19 cellular contexts compared by ENCODE assay signal in the genomic region with DNA sequence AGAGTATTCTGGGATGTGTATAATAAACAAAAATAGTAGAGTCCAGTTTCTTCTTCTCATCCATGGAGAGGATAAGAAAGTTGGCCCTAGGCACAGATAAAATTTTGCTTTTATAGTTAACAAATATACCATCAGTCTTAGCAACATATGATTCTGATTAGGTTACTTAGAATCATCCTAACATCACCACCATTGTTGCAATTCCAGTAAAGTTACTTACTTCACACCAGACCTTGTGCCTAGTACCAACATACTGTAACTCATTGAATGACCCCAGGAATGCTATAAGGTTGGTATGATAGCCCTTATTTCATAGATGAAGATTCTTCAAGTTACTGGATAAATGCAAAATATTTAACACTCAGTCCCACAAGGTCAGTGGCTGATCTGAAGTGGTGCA.
DNase-seq lines count a peak whose midpoint lies in the region; ATAC-seq and TF ChIP-seq lines count a peak whose summit lies in the region.
"Had no signal": no experiment of that assay in that cellular context is flagged by ENCODE, and none has a peak within 500 bp of the region (broad histone marks: within the 10 kb centered on the region; RNA-seq: fewer than 3 reads in every experiment).

No MANE protein-coding gene starts in this region.

- POLR2A ChIA-PET in SK-N-SH (lab: Yijun Ruan, JAX) = no interaction called here

- no peak overlapping the region for H3K4me2 ChIP-seq in SK-N-SH

- H3K36me3 Mint-ChIP-seq in T-helper 17 cell (ENCODE audit: low read depth) = no peaks in the 10 kb centered on the region
- H3K36me3 Mint-ChIP-seq: CD4-positive, CD25-positive, alpha-beta regulatory T cell had no signal

- H3K4me3 Mint-ChIP-seq in T-helper 17 cell = no peak overlapping the region
- H3K4me3 Mint-ChIP-seq: HFFc6 had no signal

- H3K27me3 Mint-ChIP-seq in T-helper 17 cell = no peaks in the 10 kb centered on the region
- H3K27me3 Mint-ChIP-seq: CD4-positive, CD25-positive, alpha-beta regulatory T cell had no signal

- peaks cover 11% of the 10 kb centered on the region for H3K4me1 Mint-ChIP-seq in T-helper 17 cell

- no peak overlapping the region for H3K9ac ChIP-seq in SK-N-SH

- H3K36me3 ChIP-seq in SK-N-SH (replicated peaks in 1 of 2; ENCODE audit: control insufficient read depth in 1 of 2, insufficient read depth in 2 of 2, low read length in 1 of 2) = no peaks in the 10 kb centered on the region
- H3K36me3 ChIP-seq: BE2C had no signal

- no peaks in the 10 kb centered on the region for H3K9me2 ChIP-seq in SK-N-SH

- H3K9me3 ChIP-seq in SK-N-SH = no peaks in the 10 kb centered on the region
- H3K9me3 ChIP-seq in T-helper 17 cell (ENCODE audit: control insufficient read depth, low read length, poor library complexity, severe bottlenecking) = no peaks in the 10 kb centered on the region
- H3K9me3 ChIP-seq: BE2C had no signal

- 0 out of 2 replicates have a peak overlapping the region, but pooled peaks have one; percentile 25 for H2AFZ ChIP-seq in SK-N-SH (ENCODE audit: low read depth)

- TF ChIP-seq RAD21 in SK-N-SH (IDR thresholded peaks at IDR 0.05; ENCODE audit: low read length) = no peak

- peaks cover 0 to 8% of the 10 kb centered on the region in 2 experiments; a peak in 1 of 4 replicates for H3K4me1 ChIP-seq in SK-N-SH (ENCODE audit: control insufficient read depth in 1 of 2, insufficient read depth in 2 of 2, low read depth in 1 of 2, low read length in 1 of 2)
- H3K4me1 ChIP-seq: BE2C had no signal

- H3K79me2 ChIP-seq in SK-N-SH (ENCODE audit: insufficient read depth) = no peaks in the 10 kb centered on the region

- H3F3A ChIP-seq in SK-N-SH (replicated peaks; ENCODE audit: insufficient read depth) = peaks cover 14% of the 10 kb centered on the region

- ATAC-seq in SK-N-SH treated with all-trans-retinoic acid at 6 μM for 48 hours (no peak), T-helper 17 cell (no peak)
- ATAC-seq: HCT116, K562 had no signal

- TF ChIP-seq CTCF in SK-N-SH (IDR thresholded peaks at IDR 0.05) = no peak

- no peaks in the 10 kb centered on the region for H3K27me3 ChIP-seq in SK-N-SH (ENCODE audit: insufficient read depth)
- H3K27me3 ChIP-seq: BE2C had no signal

- no peak overlapping the region for H3K4me3 ChIP-seq in SK-N-SH (ENCODE audit: low read depth in 2 of 2, low read length in 1 of 2)
- H3K4me3 ChIP-seq: K562 had no signal

- DNase-seq in SK-N-SH (no peak), T-helper 17 cell (no peak), fibroblast of peridontal ligament (ENCODE audit: extremely low read depth) (peak; percentile 64), COR-L47 (lab: John Stamatoyannopoulos, UW) (no peak), AG08395 (ENCODE audit: low spot score) (no peak), caudate nucleus (lab: John Stamatoyannopoulos, UW) (no peak)
- DNase-seq: BE2C; C1 segment of cervical spinal cord; CD4-positive, CD25-positive, alpha-beta regulatory T cell; DMS79 treated with DMSO at 0.1 percent for 48 hours; GF-D8; GOT3; H7; HFFc6; IMR-90 had no signal

- no peaks in the 10 kb centered on the region for H4K20me1 ChIP-seq in SK-N-SH (ENCODE audit: insufficient read depth)

- no peak for TF ChIP-seq EP300 in SK-N-SH (IDR thresholded peaks at IDR 0.05; ENCODE audit: borderline replicate concordance in 1 of 2, low read depth in 1 of 2, low read length in 1 of 2)

- no peak overlapping the region for H3K27ac ChIP-seq in SK-N-SH (ENCODE audit: low read depth in 2 of 2, low read length in 1 of 2)
- H3K27ac ChIP-seq in caudate nucleus (ENCODE audit: low read depth, low read length) = no peak overlapping the region
- H3K27ac ChIP-seq: 22Rv1 had no signal

- CTCF ChIA-PET in SK-N-SH (lab: Yijun Ruan, JAX) = interaction anchor here (1.0 kb wide), 1 partner anchor 678 kb away, joined by 3 read pairs; no protein-coding TSS in a partner anchor

- peak overlapping the region; percentile 1 for H3K27ac Mint-ChIP-seq in T-helper 17 cell
- H3K27ac Mint-ChIP-seq: HFFc6 had no signal

TF ChIP-seq in SK-N-SH, 30 proteins besides CTCF, POLR2A, EP300 and RAD21:
- TF ChIP-seq JUND (IDR thresholded peaks at IDR 0.05) = no peak
- no peak for TF ChIP-seq SMC3 (IDR thresholded peaks at IDR 0.05; ENCODE audit: low read depth, low read length)
- TF ChIP-seq YY1 (IDR thresholded peaks at IDR 0.05; ENCODE audit: low read depth) = no peak
- TF ChIP-seq, protein P1, sequence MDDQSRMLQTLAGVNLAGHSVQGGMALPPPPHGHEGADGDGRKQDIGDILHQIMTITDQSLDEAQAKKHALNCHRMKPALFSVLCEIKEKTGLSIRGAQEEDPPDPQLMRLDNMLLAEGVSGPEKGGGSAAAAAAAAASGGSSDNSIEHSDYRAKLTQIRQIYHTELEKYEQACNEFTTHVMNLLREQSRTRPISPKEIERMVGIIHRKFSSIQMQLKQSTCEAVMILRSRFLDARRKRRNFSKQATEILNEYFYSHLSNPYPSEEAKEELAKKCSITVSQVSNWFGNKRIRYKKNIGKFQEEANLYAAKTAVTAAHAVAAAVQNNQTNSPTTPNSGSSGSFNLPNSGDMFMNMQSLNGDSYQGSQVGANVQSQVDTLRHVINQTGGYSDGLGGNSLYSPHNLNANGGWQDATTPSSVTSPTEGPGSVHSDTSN (IDR thresholded peaks at IDR 0.05) = no peak
- TF ChIP-seq ZBTB33 (IDR thresholded peaks at IDR 0.05; ENCODE audit: borderline replicate concordance, low read depth) = no peak
- TF ChIP-seq TEAD4 (IDR thresholded peaks at IDR 0.05; ENCODE audit: borderline replicate concordance, insufficient read depth) = no peak
- TF ChIP-seq MXI1 (IDR thresholded peaks at IDR 0.05; ENCODE audit: low read depth, low read length) = no peak

TF ChIP-seq in SK-N-SH treated with all-trans-retinoic acid at 6 μM for 48 hours, 23 proteins besides CTCF, POLR2A, EP300 and RAD21:
- TF ChIP-seq TCF4 (CRISPR knock-in tag; IDR thresholded peaks at IDR 0.05; ENCODE audit: borderline replicate concordance) (no peak), RARB (CRISPR knock-in tag; IDR thresholded peaks at IDR 0.05) (no peak), TOX (CRISPR knock-in tag; IDR thresholded peaks at IDR 0.05; ENCODE audit: borderline replicate concordance) (no peak), ZFP3 (CRISPR knock-in tag; IDR thresholded peaks at IDR 0.05) (no peak), CSRNP3 (CRISPR knock-in tag; IDR thresholded peaks at IDR 0.05) (no peak), ZNF8 (CRISPR knock-in tag; IDR thresholded peaks at IDR 0.05) (no peak), ISL1 (CRISPR knock-in tag; IDR thresholded peaks at IDR 0.05) (no peak), PPARA (CRISPR knock-in tag; IDR thresholded peaks at IDR 0.05; ENCODE audit: borderline replicate concordance) (no peak), ZC3H10 (CRISPR knock-in tag; IDR thresholded peaks at IDR 0.05) (no peak), BACH2 (CRISPR knock-in tag; IDR thresholded peaks at IDR 0.05; ENCODE audit: borderline replicate concordance) (no peak), GLIS3 (CRISPR knock-in tag; IDR thresholded peaks at IDR 0.05) (no peak)
- TF ChIP-seq, protein P2, sequence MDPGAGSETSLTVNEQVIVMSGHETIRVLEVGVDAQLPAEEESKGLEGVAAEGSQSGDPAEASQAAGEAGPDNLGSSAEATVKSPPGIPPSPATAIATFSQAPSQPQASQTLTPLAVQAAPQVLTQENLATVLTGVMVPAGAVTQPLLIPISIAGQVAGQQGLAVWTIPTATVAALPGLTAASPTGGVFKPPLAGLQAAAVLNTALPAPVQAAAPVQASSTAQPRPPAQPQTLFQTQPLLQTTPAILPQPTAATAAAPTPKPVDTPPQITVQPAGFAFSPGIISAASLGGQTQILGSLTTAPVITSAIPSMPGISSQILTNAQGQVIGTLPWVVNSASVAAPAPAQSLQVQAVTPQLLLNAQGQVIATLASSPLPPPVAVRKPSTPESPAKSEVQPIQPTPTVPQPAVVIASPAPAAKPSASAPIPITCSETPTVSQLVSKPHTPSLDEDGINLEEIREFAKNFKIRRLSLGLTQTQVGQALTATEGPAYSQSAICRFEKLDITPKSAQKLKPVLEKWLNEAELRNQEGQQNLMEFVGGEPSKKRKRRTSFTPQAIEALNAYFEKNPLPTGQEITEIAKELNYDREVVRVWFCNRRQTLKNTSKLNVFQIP (CRISPR knock-in tag; IDR thresholded peaks at IDR 0.05; ENCODE audit: borderline replicate concordance, low read depth) = no peak
